ENCODE assay signal across 8 cellular contexts in the genomic region with DNA sequence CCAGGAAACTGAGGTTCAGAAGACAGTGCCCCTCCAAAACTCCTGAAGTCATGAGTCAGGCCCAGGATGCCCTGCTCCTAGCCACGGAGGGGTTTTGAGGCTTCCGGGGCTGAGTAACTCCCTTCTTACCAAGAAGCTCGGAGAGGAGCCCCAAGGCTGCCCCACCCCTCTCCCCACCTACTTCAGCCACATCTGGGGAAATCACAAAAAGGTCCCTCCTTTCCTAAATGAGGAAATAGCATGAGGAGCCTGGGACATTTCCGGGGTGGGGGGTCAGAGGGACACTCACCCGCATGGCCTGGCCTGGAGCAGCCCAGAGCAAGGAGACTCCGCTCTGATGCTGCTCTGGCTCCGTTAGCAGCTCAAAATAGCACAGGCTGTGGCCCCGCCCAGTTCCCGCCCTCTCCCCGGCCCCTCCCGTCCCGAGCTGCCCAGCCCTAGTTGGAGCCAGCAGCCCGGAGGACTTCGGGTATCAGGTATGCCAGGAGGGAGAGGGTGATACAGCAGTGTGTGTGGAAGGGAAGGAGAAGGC. TPM values are rescaled to one million over a fixed set of nuclear protein-coding genes. Genes with fewer than 3 reads are reported as not detected.
DNase-seq lines count a peak whose midpoint lies in the region; ATAC-seq, FAIRE-seq and TF ChIP-seq lines count a peak whose summit lies in the region.

No MANE protein-coding gene starts in this region.

- no peak overlapping the region for H3K9ac ChIP-seq in parathyroid adenoma

- H3K4me1 ChIP-seq in gastroesophageal sphincter = peaks cover 0 to 58% (median 26%) of the 10 kb centered on the region in 3 donors
- peaks cover 19% of the 10 kb centered on the region for H3K4me1 ChIP-seq in parathyroid adenoma
- peaks cover 0 to 66% (median 35%) of the 10 kb centered on the region in 4 donors for H3K4me1 ChIP-seq in tibial nerve

- H3K4me2 ChIP-seq in parathyroid adenoma (ENCODE audit: low read length) = peak overlapping the region; percentile 37

- 0% methylated on average over 2 of the region's 14 CpGs; no CpG with 5 or more reads in 1 of the 2 donors for WGBS in gastroesophageal sphincter (ENCODE audit: low coverage in 1 of 2), 2 donors
- 1 to 4% methylated on average over 14 of the region's 14 CpGs for WGBS in tibial nerve, 2 donors

- ATAC-seq in HG03064 (IDR thresholded peaks at IDR 0.05; ENCODE audit: low read depth, unreplicated experiment) (peak; percentile 49), gastroesophageal sphincter (peak; percentile 95), HG03378 (IDR thresholded peaks at IDR 0.05; ENCODE audit: unreplicated experiment) (no peak)

- DNase-seq in GM12892 (ENCODE audit: insufficient read length) (peak; percentile 70), SHP77 treated with DMSO at 0.1 percent for 48 hours (lab: John Stamatoyannopoulos, UW) (peak; percentile 33), tibial nerve (ENCODE audit: low spot score in 2 of 2) (peak; percentile 75 to 76)
- peak; percentile 77 for DNase-seq in activated effector memory CD4-positive, alpha-beta T cell treated with Interleukin-2 at 50 U/mL for 16 hours

- TF ChIP-seq EP300 in gastroesophageal sphincter (IDR thresholded peaks at IDR 0.05) (no peak), tibial nerve (IDR thresholded peaks at IDR 0.05) (peak in 1 of 2 donors; percentile 64)

- H3K36me3 ChIP-seq in gastroesophageal sphincter (peaks cover 0 to 8% of the 10 kb centered on the region in 2 donors), parathyroid adenoma (ENCODE audit: control insufficient read depth, insufficient read depth, low read length) (no peaks in the 10 kb centered on the region), tibial nerve (peaks cover 0 to 4% (median 0%) of the 10 kb centered on the region in 3 donors)

- no peak for TF ChIP-seq CTCF in gastroesophageal sphincter (IDR thresholded peaks at IDR 0.05)
- TF ChIP-seq CTCF in parathyroid adenoma (IDR thresholded peaks at IDR 0.05) = no peak
- no peak for TF ChIP-seq CTCF in tibial nerve (IDR thresholded peaks at IDR 0.05)

- H3K27ac ChIP-seq in gastroesophageal sphincter = peak overlapping the region; percentile 18 to 87 (median 80)
- peak overlapping the region; percentile 52 for H3K27ac ChIP-seq in parathyroid adenoma
- peak overlapping the region; percentile 72 to 88 (median 80) for H3K27ac ChIP-seq in tibial nerve

- H2AFZ ChIP-seq in parathyroid adenoma = no peak overlapping the region

- peak; percentile 58 for FAIRE-seq in GM12892 (lab: Jason Lieb, UNC)

- H3K79me2 ChIP-seq in parathyroid adenoma = peaks cover 32% of the 10 kb centered on the region

- TF ChIP-seq POLR2A in GM12892 (IDR thresholded peaks at IDR 0.05; ENCODE audit: low read depth, low read length) = peak; percentile 57; the same call in 1 of the 2 replicates
- peak in 1 of 2 donors; percentile 39 for TF ChIP-seq POLR2A in gastroesophageal sphincter (IDR thresholded peaks at IDR 0.05)
- TF ChIP-seq POLR2A in tibial nerve (IDR thresholded peaks at IDR 0.05) = peak in 1 of 2 donors; percentile 73

- H3K4me3 ChIP-seq in gastroesophageal sphincter (peak overlapping the region; percentile 1 to 48), parathyroid adenoma (ENCODE audit: low read depth, low read length) (peak overlapping the region; percentile 33), tibial nerve (peak overlapping the region; percentile 25 to 53 (median 36))

- H3K27me3 ChIP-seq in gastroesophageal sphincter = no peaks in the 10 kb centered on the region
- H3K27me3 ChIP-seq in parathyroid adenoma (ENCODE audit: control insufficient read depth, insufficient read depth, low read length) = no peaks in the 10 kb centered on the region
- no peaks in the 10 kb centered on the region for H3K27me3 ChIP-seq in tibial nerve

- no peaks in the 10 kb centered on the region for H3K9me3 ChIP-seq in gastroesophageal sphincter
- H3K9me3 ChIP-seq in parathyroid adenoma (ENCODE audit: control insufficient read depth, low read length) = no peaks in the 10 kb centered on the region
- no peaks in the 10 kb centered on the region for H3K9me3 ChIP-seq in tibial nerve

RNA-seq across cellular contexts. Expression of a gene that starts 40.1 kb away (rescaled TPM):
- polyA plus RNA-seq in GM12892 (2012; ENCODE audit: missing spikeins) = 25.1 TPM
- total RNA-seq in gastroesophageal sphincter = 10 to 100 TPM; 45.5 to 70.5 (median 56.5) TPM
- total RNA-seq in tibial nerve = 100 to 1,000 TPM in 3 of 4 donors, 10 to 100 TPM in 1; 71.6 to 125 (median 104) TPM
